ENCODE assay signal across 1 cellular context in genomic region chr15:44735482-44736260, GRCh38.
TF ChIP-seq lines count a peak whose summit lies in the region.

No MANE protein-coding gene starts in this region.

TF ChIP-seq in K562, 482 proteins besides CTCF, POLR2A, EP300 and RAD21 (continued from another document):
- no peak for TF ChIP-seq ZMIZ1 (IDR thresholded peaks at IDR 0.05; ENCODE audit: low read depth in 2 of 2, low read length in 2 of 2)
- no peak for TF ChIP-seq MYBL2 (IDR thresholded peaks at IDR 0.05; ENCODE audit: low read depth)
- TF ChIP-seq MYBL2 (CRISPR knock-in tag; IDR thresholded peaks at IDR 0.05; ENCODE audit: borderline replicate concordance), result no peak
- no peak for TF ChIP-seq NUFIP1 (IDR thresholded peaks at IDR 0.05; ENCODE audit: partially characterized antibody)
- no peak for TF ChIP-seq LCOR (CRISPR knock-in tag; IDR thresholded peaks at IDR 0.05)
- no peak for TF ChIP-seq ZNF140 (CRISPR knock-in tag; IDR thresholded peaks at IDR 0.05)
- TF ChIP-seq NFE2 (IDR thresholded peaks at IDR 0.05; ENCODE audit: low read depth), result peak; percentile 26; the same call in 1 of the 2 replicates
- TF ChIP-seq ZNF75A (CRISPR knock-in tag; IDR thresholded peaks at IDR 0.05), result no peak
- no peak for TF ChIP-seq ZNF398 (CRISPR knock-in tag; IDR thresholded peaks at IDR 0.05)
- TF ChIP-seq SRF (CRISPR knock-in tag; IDR thresholded peaks at IDR 0.05), result no peak
- TF ChIP-seq ZNF740 (CRISPR knock-in tag; IDR thresholded peaks at IDR 0.05), result no peak
- no peak for TF ChIP-seq ZNF740 (tag; IDR thresholded peaks at IDR 0.05)
- no peak for TF ChIP-seq KAT2B (IDR thresholded peaks at IDR 0.05; ENCODE audit: low read depth, low read length)
- no peak for TF ChIP-seq ZNF668 (CRISPR knock-in tag; IDR thresholded peaks at IDR 0.05)
- no peak for TF ChIP-seq LARP7 (IDR thresholded peaks at IDR 0.05)
- TF ChIP-seq RHOXF2B (CRISPR knock-in tag; conservative IDR thresholded peaks at IDR 0.05), result no peak
- no peak for TF ChIP-seq ARID4B (CRISPR knock-in tag; IDR thresholded peaks at IDR 0.05)
- no peak for TF ChIP-seq U2AF2 (optimal IDR thresholded peaks at IDR 0.05; ENCODE audit: low read depth, low read length)
- no peak for TF ChIP-seq POLR2AphosphoS5 (IDR thresholded peaks at IDR 0.05; ENCODE audit: control insufficient read depth, insufficient read depth, low read depth, low read length)
- no peak for TF ChIP-seq BDP1 (IDR thresholded peaks at IDR 0.05; ENCODE audit: insufficient read depth, insufficient read length)
- peak in 1 of 2 experiments; percentile 54; a peak in 2 of 4 replicates for TF ChIP-seq FOXK2 (conservative IDR thresholded peaks at IDR 0.05 in 1 of 2, IDR thresholded peaks at IDR 0.05 in 1 of 2; ENCODE audit: low read depth in 2 of 2)
- no peak for TF ChIP-seq ZNF311 (CRISPR knock-in tag; IDR thresholded peaks at IDR 0.05)
- TF ChIP-seq ZNF12 (CRISPR knock-in tag; IDR thresholded peaks at IDR 0.05), result no peak
- no peak for TF ChIP-seq FOS (IDR thresholded peaks at IDR 0.05; ENCODE audit: extremely low read depth, insufficient read length)
- 0 out of 2 replicates have a peak, but pooled peaks have one; percentile 16 for TF ChIP-seq ZEB2 (IDR thresholded peaks at IDR 0.05)
- TF ChIP-seq SMARCC2 (IDR thresholded peaks at IDR 0.05; ENCODE audit: low read depth), result no peak; the same call in 1 of the 2 replicates
- TF ChIP-seq TCFL5 (CRISPR knock-in tag; conservative IDR thresholded peaks at IDR 0.05), result no peak
- no peak for TF ChIP-seq ZFPM2 (CRISPR knock-in tag; IDR thresholded peaks at IDR 0.05)
- 0 out of 2 replicates have a peak, but pooled peaks have one; percentile 3 for TF ChIP-seq BHLHE40 (IDR thresholded peaks at IDR 0.05; ENCODE audit: low read length)
- no peak; the same call in 1 of the 2 replicates for TF ChIP-seq SOX6 (IDR thresholded peaks at IDR 0.05)
- TF ChIP-seq ZFP1 (CRISPR knock-in tag; IDR thresholded peaks at IDR 0.05), result no peak
- no peak for TF ChIP-seq CBX1 (IDR thresholded peaks at IDR 0.05; ENCODE audit: low read depth)
- TF ChIP-seq SPI1 (IDR thresholded peaks at IDR 0.05; ENCODE audit: borderline replicate concordance, low read depth, low read length), result peak; percentile 15; the same call in 1 of the 2 replicates
- TF ChIP-seq, protein P1, sequence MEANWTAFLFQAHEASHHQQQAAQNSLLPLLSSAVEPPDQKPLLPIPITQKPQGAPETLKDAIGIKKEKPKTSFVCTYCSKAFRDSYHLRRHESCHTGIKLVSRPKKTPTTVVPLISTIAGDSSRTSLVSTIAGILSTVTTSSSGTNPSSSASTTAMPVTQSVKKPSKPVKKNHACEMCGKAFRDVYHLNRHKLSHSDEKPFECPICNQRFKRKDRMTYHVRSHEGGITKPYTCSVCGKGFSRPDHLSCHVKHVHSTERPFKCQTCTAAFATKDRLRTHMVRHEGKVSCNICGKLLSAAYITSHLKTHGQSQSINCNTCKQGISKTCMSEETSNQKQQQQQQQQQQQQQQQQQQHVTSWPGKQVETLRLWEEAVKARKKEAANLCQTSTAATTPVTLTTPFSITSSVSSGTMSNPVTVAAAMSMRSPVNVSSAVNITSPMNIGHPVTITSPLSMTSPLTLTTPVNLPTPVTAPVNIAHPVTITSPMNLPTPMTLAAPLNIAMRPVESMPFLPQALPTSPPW (CRISPR knock-in tag; IDR thresholded peaks at IDR 0.05), result peak; percentile 82
- TF ChIP-seq, protein P2, sequence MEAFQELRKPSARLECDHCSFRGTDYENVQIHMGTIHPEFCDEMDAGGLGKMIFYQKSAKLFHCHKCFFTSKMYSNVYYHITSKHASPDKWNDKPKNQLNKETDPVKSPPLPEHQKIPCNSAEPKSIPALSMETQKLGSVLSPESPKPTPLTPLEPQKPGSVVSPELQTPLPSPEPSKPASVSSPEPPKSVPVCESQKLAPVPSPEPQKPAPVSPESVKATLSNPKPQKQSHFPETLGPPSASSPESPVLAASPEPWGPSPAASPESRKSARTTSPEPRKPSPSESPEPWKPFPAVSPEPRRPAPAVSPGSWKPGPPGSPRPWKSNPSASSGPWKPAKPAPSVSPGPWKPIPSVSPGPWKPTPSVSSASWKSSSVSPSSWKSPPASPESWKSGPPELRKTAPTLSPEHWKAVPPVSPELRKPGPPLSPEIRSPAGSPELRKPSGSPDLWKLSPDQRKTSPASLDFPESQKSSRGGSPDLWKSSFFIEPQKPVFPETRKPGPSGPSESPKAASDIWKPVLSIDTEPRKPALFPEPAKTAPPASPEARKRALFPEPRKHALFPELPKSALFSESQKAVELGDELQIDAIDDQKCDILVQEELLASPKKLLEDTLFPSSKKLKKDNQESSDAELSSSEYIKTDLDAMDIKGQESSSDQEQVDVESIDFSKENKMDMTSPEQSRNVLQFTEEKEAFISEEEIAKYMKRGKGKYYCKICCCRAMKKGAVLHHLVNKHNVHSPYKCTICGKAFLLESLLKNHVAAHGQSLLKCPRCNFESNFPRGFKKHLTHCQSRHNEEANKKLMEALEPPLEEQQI (IDR thresholded peaks at IDR 0.05), result no peak
- TF ChIP-seq TGIF2 (CRISPR knock-in tag; IDR thresholded peaks at IDR 0.05), result no peak
- peak; percentile 91 for TF ChIP-seq EGR1 (conservative IDR thresholded peaks at IDR 0.05)
- no peak for TF ChIP-seq NCOA4 (IDR thresholded peaks at IDR 0.05; ENCODE audit: partially characterized antibody)
- no peak for TF ChIP-seq KAT8 (IDR thresholded peaks at IDR 0.05; ENCODE audit: low read depth)
- TF ChIP-seq SNRNP70 (optimal IDR thresholded peaks at IDR 0.05; ENCODE audit: low read depth, low read length), result no peak
- no peak for TF ChIP-seq ZNF408 (CRISPR knock-in tag; IDR thresholded peaks at IDR 0.05; ENCODE audit: low read depth)
- peak; percentile 71 for TF ChIP-seq BRD9 (IDR thresholded peaks at IDR 0.05; ENCODE audit: low read depth, partially characterized antibody)
- TF ChIP-seq MYC (IDR thresholded peaks at IDR 0.05; ENCODE audit: low read depth, low read length), result no peak
- no peak for TF ChIP-seq MYC (CRISPR knock-in tag; IDR thresholded peaks at IDR 0.05; ENCODE audit: borderline replicate concordance, low read depth)
- TF ChIP-seq NR4A1 (CRISPR knock-in tag; IDR thresholded peaks at IDR 0.05), result no peak
- TF ChIP-seq NR4A1 (tag; IDR thresholded peaks at IDR 0.05), result no peak
- no peak for TF ChIP-seq BRCA1 (IDR thresholded peaks at IDR 0.05)
- no peak for TF ChIP-seq BRCA1 (CRISPR knock-in tag; IDR thresholded peaks at IDR 0.05)
- peak; percentile 61 for TF ChIP-seq SMARCE1 (IDR thresholded peaks at IDR 0.05)
- TF ChIP-seq ZNF175 (CRISPR knock-in tag; IDR thresholded peaks at IDR 0.05; ENCODE audit: low read depth), result no peak
- TF ChIP-seq GATA2 (CRISPR knock-in tag; IDR thresholded peaks at IDR 0.05), result no peak
- TF ChIP-seq SREBF1 (IDR thresholded peaks at IDR 0.05; ENCODE audit: borderline replicate concordance, low read depth, low read length), result no peak
- no peak for TF ChIP-seq SUPT5H (IDR thresholded peaks at IDR 0.05)
- no peak; the same call in 1 of the 2 replicates for TF ChIP-seq GATAD2B (IDR thresholded peaks at IDR 0.05; ENCODE audit: borderline replicate concordance)
TF ChIP-seq in K562: peak in this region for 63.
